8 cellular contexts compared by ENCODE assay signal in genomic region chr15:43791993-43792760, GRCh38. TPM values are rescaled to one million over a fixed set of nuclear protein-coding genes. Genes with fewer than 3 reads are reported as not detected.
DNase-seq lines count a peak whose midpoint lies in the region; ATAC-seq and TF ChIP-seq lines count a peak whose summit lies in the region.

SERF2 (plus strand) TSS chr15:43792320; CDS start chr15:43792377, 57 bp downstream.

- H3K36me3 Mint-ChIP-seq in Calu3 (ENCODE audit: insufficient read depth, unreplicated experiment), result peaks cover 40% of the 10 kb centered on the region
- H3K36me3 Mint-ChIP-seq in endothelial cell (ENCODE audit: low read depth, unreplicated experiment), result peaks cover 42% of the 10 kb centered on the region

- peak within 1 kb of the TSS; percentile 75 for H3K27ac ChIP-seq in OCI-LY3 (ENCODE audit: low read length)

- H2AFZ ChIP-seq in OCI-LY3 (ENCODE audit: low read depth, low read length), result peak within 1 kb of the TSS; percentile 71

- H3K27me3 ChIP-seq in OCI-LY3 (ENCODE audit: low read depth, low read length), result no peaks in the 10 kb centered on the region

- no peaks in the 10 kb centered on the region for H3K27me3 Mint-ChIP-seq in Calu3 (ENCODE audit: unreplicated experiment)
- H3K27me3 Mint-ChIP-seq in endothelial cell (ENCODE audit: unreplicated experiment), result peaks cover 24% of the 10 kb centered on the region

- H3K27ac Mint-ChIP-seq in Calu3 (ENCODE audit: unreplicated experiment), result peak within 1 kb of the TSS; percentile 91
- H3K27ac Mint-ChIP-seq in endothelial cell (ENCODE audit: unreplicated experiment), result peak within 1 kb of the TSS; percentile 98

- peaks cover 35% of the 10 kb centered on the region for H3K79me2 ChIP-seq in OCI-LY3 (ENCODE audit: low read length)

- CTCF ChIA-PET in Calu3 (lab: Charles Lee), result interaction anchor here (0.6 kb wide), 1 partner anchor 121 kb away, joined by 5 read pairs; no protein-coding TSS in a partner anchor

- H3K9me3 Mint-ChIP-seq in Calu3 (ENCODE audit: low read depth, unreplicated experiment) (no peaks in the 10 kb centered on the region), endothelial cell (ENCODE audit: unreplicated experiment) (no peaks in the 10 kb centered on the region)

- H3K4me1 Mint-ChIP-seq in Calu3 (ENCODE audit: low read depth, unreplicated experiment) (peaks cover 25% of the 10 kb centered on the region), endothelial cell (ENCODE audit: unreplicated experiment) (peaks cover 38% of the 10 kb centered on the region)

- peak within 1 kb of the TSS; percentile 98 for H3K9ac ChIP-seq in OCI-LY3 (ENCODE audit: low read length)

- DNase-seq in Calu3 (peak; percentile 97), HuH-7 (ENCODE audit: low spot score) (peak; percentile 99), endothelial cell (ENCODE audit: low spot score) (peak; percentile 99), midbrain (lab: John Stamatoyannopoulos, UW) (peak; percentile 100)
- DNase-seq in activated CD8-positive, alpha-beta memory T cell treated with anti-CD3 and anti-CD28 coated beads, Interleukin-2, amount 50 U/mL, for 48 hours, result peak; percentile 99
- DNase-seq in stimulated activated CD8-positive, alpha-beta memory T cell treated with anti-CD3 and anti-CD28 coated beads, Interleukin-2, amount 100 ng/mL, for 1 hour (ENCODE audit: low read depth in 2 of 2), result peak; percentile 99

- H4K20me1 ChIP-seq in OCI-LY3 (ENCODE audit: insufficient read depth, low read length), result peaks cover 33% of the 10 kb centered on the region

- H3K4me3 Mint-ChIP-seq in Calu3 (ENCODE audit: low read depth, unreplicated experiment) (peak within 1 kb of the TSS; percentile 86), endothelial cell (ENCODE audit: unreplicated experiment) (peak within 1 kb of the TSS; percentile 99)

- H3K4me3 ChIP-seq in OCI-LY3 (ENCODE audit: low read length), result peak within 1 kb of the TSS; percentile 90

- H3K9me3 ChIP-seq in OCI-LY3 (ENCODE audit: insufficient read depth, low read length), result no peaks in the 10 kb centered on the region; the same call in 1 of the 2 replicates

- H3K36me3 ChIP-seq in OCI-LY3 (replicated peaks; ENCODE audit: low read depth, low read length), result peaks cover 36% of the 10 kb centered on the region

- TF ChIP-seq CTCF in Calu3 (IDR thresholded peaks at IDR 0.05; ENCODE audit: unreplicated experiment) (no peak), OCI-LY3 (IDR thresholded peaks at IDR 0.05; ENCODE audit: low read depth, low read length) (no peak), endothelial cell (IDR thresholded peaks at IDR 0.05; ENCODE audit: unreplicated experiment) (no peak)

- intact Hi-C loops in Calu3 (cut with micrococcal nuclease; ENCODE audit: unreplicated experiment), result no loop called here

- H3K4me1 ChIP-seq in OCI-LY3 (ENCODE audit: low read length), result peaks cover 30% of the 10 kb centered on the region

- H3K4me2 ChIP-seq in OCI-LY3 (ENCODE audit: low read length), result peak within 1 kb of the TSS; percentile 88

- peak; percentile 76 for ATAC-seq in GM21447 (IDR thresholded peaks at IDR 0.05; ENCODE audit: unreplicated experiment)

- TSS peak; percentile 61 for BruUV-seq in Calu3 (replicated peaks; lab: Mats Ljungman, UMichigan)

RNA-seq across cellular contexts. Expression of gene SERF2, which starts in this region (rescaled TPM):
- total RNA-seq in Calu3 (2022) (331 and 358 TPM in 2 replicates), endothelial cell (ENCODE audit: unreplicated experiment) (845 TPM)

Comparison
In these comparisons a context has a peak if more than half of its experiments do, and no peak if none do; other contexts are left out.
1. Peak in every context shown above with its lines: DNase-seq, ATAC-seq, H3K4me3 ChIP-seq and H3K27ac ChIP-seq.